In genomic region chr3:149554826-149555225, GRCh38 we compare ENCODE assay signal across 11 cellular contexts.
DNase-seq lines count a peak whose midpoint lies in the region; ATAC-seq, FAIRE-seq and TF ChIP-seq lines count a peak whose summit lies in the region.
"Had no signal": no experiment of that assay in that cellular context is flagged by ENCODE, and none has a peak within 500 bp of the region (broad histone marks: within the 10 kb centered on the region; RNA-seq: fewer than 3 reads in every experiment).

No MANE protein-coding gene starts in this region.

- H3K4me1 Mint-ChIP-seq in CD8-positive, alpha-beta memory T cell, result no peaks in the 10 kb centered on the region

- no peaks in the 10 kb centered on the region for H3K27me3 ChIP-seq in PC-9 (ENCODE audit: insufficient read depth, low read depth)
- H3K27me3 ChIP-seq in pancreas, result no peaks in the 10 kb centered on the region
- no peaks in the 10 kb centered on the region for H3K27me3 ChIP-seq in CD8-positive, alpha-beta memory T cell (ENCODE audit: insufficient read depth, low read length, poor library complexity, severe bottlenecking)
- H3K27me3 ChIP-seq: tibial artery had no signal

- POLR2A ChIA-PET in PC-9 (lab: Charles Lee; ENCODE audit: unreplicated experiment) (interaction anchor here (0.6 kb wide), 1 partner anchor 188 kb away, joined by 7 read pairs; no protein-coding TSS in a partner anchor), GM10248 (lab: Yijun Ruan, JAX) (no interaction called here)
- POLR2A ChIA-PET in CD8-positive, alpha-beta memory T cell (lab: Charles Lee), result no interaction called here

- intact Hi-C loops in PC-9 (cut with micrococcal nuclease; ENCODE audit: unreplicated experiment), result no loop called here
- intact Hi-C loops in pancreas (cut with DNase I), result no loop called here
- intact Hi-C loops in posterior vena cava (cut with DNase I), result loop anchor here in 1 of 2 donors (2.0 kb wide), 1 partner anchor 18 kb away; no protein-coding TSS in a partner anchor

- BruUV-seq in PC-9 (replicated peaks; lab: Mats Ljungman, UMichigan), result no TSS peak

- in situ Hi-C loops in KBM-7 (cut with MboI; ENCODE audit: low pct_unique_long_range_greater_than_20kb, low sequenced_read_pairs), result no loop called here

- no peaks in the 10 kb centered on the region for H3K9me2 ChIP-seq in PC-9 (ENCODE audit: insufficient read depth)

- no peaks in the 10 kb centered on the region for H3K36me3 ChIP-seq in PC-9 (ENCODE audit: low read depth)
- H3K36me3 ChIP-seq in pancreas, result no peaks in the 10 kb centered on the region
- no peaks in the 10 kb centered on the region for H3K36me3 ChIP-seq in CD8-positive, alpha-beta memory T cell (ENCODE audit: insufficient read depth, low read length)
- H3K36me3 ChIP-seq: tibial artery had no signal

- H3K4me1 ChIP-seq in PC-9 (replicated peaks; ENCODE audit: insufficient read depth) (0 out of 2 replicates have a peak, but pooled peaks cover 13% of the 10 kb centered on the region), pancreas (peaks cover 0 to 33% (median 24%) of the 10 kb centered on the region in 3 donors)
- no peaks in the 10 kb centered on the region for H3K4me1 ChIP-seq in CD8-positive, alpha-beta memory T cell (ENCODE audit: insufficient read depth, low read length)

- ATAC-seq in esophagus mucosa, result peak; percentile 92
- peak; percentile 53 to 85 (median 62) for ATAC-seq in pancreas

- no peak overlapping the region for H3K4me3 Mint-ChIP-seq in CD8-positive, alpha-beta memory T cell

- H3K79me2 ChIP-seq in PC-9 (ENCODE audit: low read depth), result peaks cover 59% of the 10 kb centered on the region

- peaks cover 0 to 4% of the 10 kb centered on the region in 2 donors for H3K27me3 Mint-ChIP-seq in CD8-positive, alpha-beta memory T cell

- CTCF ChIA-PET in PC-9 (lab: Charles Lee), result interaction anchor here (0.9 kb wide), 2 partner anchors 24 to 26 kb away, joined by 3 to 5 read pairs; no protein-coding TSS in a partner anchor
- CTCF ChIA-PET in CD8-positive, alpha-beta memory T cell (lab: Charles Lee), result no interaction called here
- CTCF ChIA-PET in GM10248 (lab: Yijun Ruan, JAX), result interaction anchor here (1.1 to 3.7 kb wide), 3 partner anchors 12 to 134 kb away, joined by 3 to 22 read pairs (median 4); no protein-coding TSS in a partner anchor

- no peak for FAIRE-seq in pancreas (lab: Jason Lieb, UNC)

- H3K27ac ChIP-seq in PC-9, result peak overlapping the region; percentile 27; the same call in 1 of the 2 replicates
- peak overlapping the region in 3 of 4 donors; percentile 16 to 86 (median 82) for H3K27ac ChIP-seq in pancreas
- H3K27ac ChIP-seq in CD8-positive, alpha-beta memory T cell (ENCODE audit: low read depth, low read length), result no peak overlapping the region

- DNase-seq in COLO829 (ENCODE audit: low spot score), result peak; percentile 74
- DNase-seq in PC-9, result peak in 1 of 2 experiments; percentile 50
- DNase-seq in pancreas, result no peak
- no peak for DNase-seq in CD8-positive, alpha-beta memory T cell
- DNase-seq in posterior vena cava (ENCODE audit: low spot score), result no peak
- no peak for DNase-seq in KBM-7
- DNase-seq in GM10248 (ENCODE audit: extremely low spot score), result no peak
- DNase-seq: DMS79, NCI-H2171, tibial artery had no signal

- no peaks in the 10 kb centered on the region; the same call in 1 of the 2 replicates for H3F3A ChIP-seq in PC-9 (ENCODE audit: insufficient read depth, low read depth)

- H3K4me3 ChIP-seq in PC-9 (no peak overlapping the region), pancreas (no peak overlapping the region)
- no peak overlapping the region for H3K4me3 ChIP-seq in CD8-positive, alpha-beta memory T cell (ENCODE audit: low read length)
- H3K4me3 ChIP-seq: tibial artery had no signal

- no peaks in the 10 kb centered on the region for H4K20me1 ChIP-seq in PC-9 (ENCODE audit: insufficient read depth)

- H2AFZ ChIP-seq in PC-9, result no peak overlapping the region

- TF ChIP-seq CTCF in PC-9 (conservative IDR thresholded peaks at IDR 0.05) (no peak), pancreas (IDR thresholded peaks at IDR 0.05) (no peak), GM10248 (IDR thresholded peaks at IDR 0.05; ENCODE audit: control extremely low read depth, extremely low read depth, low read depth, missing control alignments) (no peak)

- no peak overlapping the region for H3K27ac Mint-ChIP-seq in CD8-positive, alpha-beta memory T cell

- no peaks in the 10 kb centered on the region for H3K9me3 ChIP-seq in PC-9 (ENCODE audit: insufficient read depth, low read depth)
- no peaks in the 10 kb centered on the region for H3K9me3 ChIP-seq in pancreas
- no peaks in the 10 kb centered on the region for H3K9me3 ChIP-seq in CD8-positive, alpha-beta memory T cell (ENCODE audit: low read length)
- H3K9me3 ChIP-seq: tibial artery had no signal

- H3K36me3 Mint-ChIP-seq in CD8-positive, alpha-beta memory T cell, result peaks cover 0 to 1% (median 0%) of the 10 kb centered on the region in 3 donors

- 31 to 40% methylated on average over 4 of the region's 4 CpGs for WGBS in pancreas, 2 donors

- H3K9me3 Mint-ChIP-seq in CD8-positive, alpha-beta memory T cell, result no peaks in the 10 kb centered on the region

- H3K4me2 ChIP-seq in PC-9, result no peak overlapping the region
